Comparison of ENCODE assay signal across 14 cellular contexts in the genomic region with DNA sequence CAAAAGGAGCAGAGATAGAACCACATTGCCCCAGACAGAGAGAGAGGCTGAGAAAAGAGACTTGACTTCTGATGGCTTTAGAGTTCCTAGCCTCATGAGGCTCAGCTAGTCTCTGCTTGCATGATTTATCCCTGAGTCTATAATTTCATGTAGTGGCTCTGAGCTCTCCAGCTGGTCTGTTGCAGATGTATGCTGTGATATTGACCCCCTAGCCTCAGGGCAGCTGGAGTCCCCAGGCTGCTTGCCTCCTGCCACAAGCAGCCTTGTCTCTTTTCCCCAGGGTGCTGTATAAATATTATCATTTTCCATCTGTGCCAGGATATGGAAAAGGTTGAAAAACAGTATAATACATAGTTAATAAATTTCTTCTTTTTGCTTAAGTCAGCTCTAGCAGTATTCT.
DNase-seq lines count a peak whose midpoint lies in the region; ATAC-seq and TF ChIP-seq lines count a peak whose summit lies in the region.
"Had no signal": no experiment of that assay in that cellular context is flagged by ENCODE, and none has a peak within 500 bp of the region (broad histone marks: within the 10 kb centered on the region; RNA-seq: fewer than 3 reads in every experiment).

No MANE protein-coding gene starts in this region.

- TF ChIP-seq RAD21 in IMR-90 (IDR thresholded peaks at IDR 0.05; ENCODE audit: low read length) = no peak

- intact Hi-C loops in IMR-90 (cut with micrococcal nuclease) = loop anchor here (5.0 kb wide), 1 partner anchor 98 kb away; no protein-coding TSS in a partner anchor
- intact Hi-C loops in prostate gland (cut with DNase I) = no loop called here

- H2AFZ ChIP-seq in IMR-90 (replicated peaks; ENCODE audit: low read length, poor library complexity) = no peak overlapping the region

- H3K23ac ChIP-seq in IMR-90 (ENCODE audit: low read depth, low read length) = no peak overlapping the region

- no peak overlapping the region for H4K5ac ChIP-seq in IMR-90 (ENCODE audit: low read depth, low read length)

- POLR2A ChIA-PET in IMR-90 (lab: Charles Lee; ENCODE audit: unreplicated experiment) = no interaction called here

- ATAC-seq in IMR-90 (ENCODE audit: low read depth) (peak; percentile 17; the same call in 1 of the 2 replicates), HG03354 (IDR thresholded peaks at IDR 0.05; ENCODE audit: poor library complexity, severe bottlenecking, unreplicated experiment) (no peak), HG03457 (IDR thresholded peaks at IDR 0.05; ENCODE audit: unreplicated experiment) (no peak)

- no peak overlapping the region for H2BK15ac ChIP-seq in IMR-90 (ENCODE audit: low read depth, low read length)

- no peak overlapping the region for H4K91ac ChIP-seq in IMR-90 (ENCODE audit: insufficient read depth, low read depth, low read length)

- H3K27me3 ChIP-seq in IMR-90 (ENCODE audit: control insufficient read depth, insufficient read depth, low read length) (no peaks in the 10 kb centered on the region), prostate gland (replicated peaks; ENCODE audit: insufficient read depth) (no peaks in the 10 kb centered on the region)
- H3K27me3 ChIP-seq: BLaER1 had no signal

- no peak overlapping the region for H2BK120ac ChIP-seq in IMR-90 (ENCODE audit: low read depth, low read length)

- no peaks in the 10 kb centered on the region for H3K9me1 ChIP-seq in IMR-90 (ENCODE audit: insufficient read depth, low read length)

- H4K8ac ChIP-seq in IMR-90 (ENCODE audit: low read depth in 2 of 2, low read length in 2 of 2) = no peak overlapping the region

- H3K27ac ChIP-seq in IMR-90 (ENCODE audit: insufficient read depth, low read length) (no peak overlapping the region), prostate gland (no peak overlapping the region)
- H3K27ac ChIP-seq: BLaER1 had no signal

- H3K36me3 ChIP-seq in IMR-90 (ENCODE audit: control insufficient read depth, insufficient read depth, low read length) = no peaks in the 10 kb centered on the region
- no peaks in the 10 kb centered on the region for H3K36me3 ChIP-seq in prostate gland
- H3K36me3 ChIP-seq: BLaER1 had no signal

- no peak overlapping the region for H2AK5ac ChIP-seq in IMR-90 (ENCODE audit: low read depth, low read length)

- H3K4me2 ChIP-seq in IMR-90 (ENCODE audit: low read depth, low read length) = no peak overlapping the region
- H3K4me2 ChIP-seq: BLaER1 had no signal

- H2BK5ac ChIP-seq in IMR-90 (ENCODE audit: low read depth, low read length, poor library complexity, severe bottlenecking) = no peak overlapping the region

- CTCF ChIA-PET in IMR-90 (lab: Yijun Ruan, JAX) = interaction anchor here (0.6 to 0.7 kb wide), 2 partner anchors 28 to 134 kb away, joined by 3 to 4 read pairs; no protein-coding TSS in a partner anchor

- no peak overlapping the region for H2AK9ac ChIP-seq in IMR-90 (replicated peaks; ENCODE audit: low read depth, low read length, poor library complexity)

- H3K4me3 ChIP-seq in IMR-90 (ENCODE audit: insufficient read depth, low read depth, low read length) (no peak overlapping the region), prostate gland (no peak overlapping the region)
- H3K4me3 ChIP-seq: BLaER1 had no signal

- TF ChIP-seq POLR2A in IMR-90 (IDR thresholded peaks at IDR 0.05; ENCODE audit: low read depth, low read length) (no peak), prostate gland (IDR thresholded peaks at IDR 0.05) (no peak)

- H3K56ac ChIP-seq in IMR-90 (ENCODE audit: extremely low read depth, insufficient read depth, low read length) = no peak overlapping the region

- no peaks in the 10 kb centered on the region for H4K20me1 ChIP-seq in IMR-90 (ENCODE audit: insufficient read depth, low read length)
- H4K20me1 ChIP-seq: BLaER1 had no signal

- no peak overlapping the region; the same call in 1 of the 2 replicates for H2BK20ac ChIP-seq in IMR-90 (ENCODE audit: low read depth, low read length)

- TF ChIP-seq CTCF in IMR-90 (conservative IDR thresholded peaks at IDR 0.05; ENCODE audit: low read depth, low read length) (no peak), prostate gland (IDR thresholded peaks at IDR 0.05) (no peak)

- H3K9ac ChIP-seq in IMR-90 (ENCODE audit: low read depth, low read length) = no peak overlapping the region
- H3K9ac ChIP-seq: BLaER1 had no signal

- DNase-seq in IMR-90 = no peak
- DNase-seq in NCI-H146 treated with DMSO at 0.1 percent for 48 hours (lab: John Stamatoyannopoulos, UW; ENCODE audit: unreplicated experiment) = peak; percentile 84
- DNase-seq in SK-N-DZ (ENCODE audit: low spot score) = peak; percentile 64
- peak; percentile 29 for DNase-seq in retina
- no peak for DNase-seq in prostate gland (ENCODE audit: low spot score)
- DNase-seq: DMS153, EL, HFFc6, Karpas-422, NCI-H1436, NCI-H510A had no signal

- H3K9me3 ChIP-seq in IMR-90 (ENCODE audit: control insufficient read depth, insufficient read depth, low read length) = no peaks in the 10 kb centered on the region
- H3K9me3 ChIP-seq in prostate gland = no peaks in the 10 kb centered on the region
- H3K9me3 ChIP-seq: BLaER1 had no signal

- dilution Hi-C loops in IMR-90 (cut with HindIII; ENCODE audit: low sequenced_read_pairs, unreplicated experiment) = no loop called here

- H3K18ac ChIP-seq in IMR-90 (ENCODE audit: low read depth, low read length) = no peak overlapping the region

- H3K14ac ChIP-seq in IMR-90 (replicated peaks; ENCODE audit: low read depth, low read length) = no peak overlapping the region

- H3K79me1 ChIP-seq in IMR-90 (ENCODE audit: low read depth in 1 of 2, low read length in 2 of 2) = no peaks in the 10 kb centered on the region

- H3K4me1 ChIP-seq in IMR-90 (ENCODE audit: control insufficient read depth, insufficient read depth, low read length) = peaks cover 3% of the 10 kb centered on the region; the same call in 1 of the 2 replicates
- H3K4me1 ChIP-seq in prostate gland (replicated peaks) = no peaks in the 10 kb centered on the region
- H3K4me1 ChIP-seq: BLaER1 had no signal

- in situ Hi-C loops in IMR-90 (cut with MboI; ENCODE audit: low sequenced_read_pairs) = no loop called here

- no peak overlapping the region for H3K4ac ChIP-seq in IMR-90 (ENCODE audit: low read depth, low read length)

- no TSS peak for BruUV-seq in IMR-90 (replicated peaks; lab: Mats Ljungman, UMichigan)

TF ChIP-seq in IMR-90, 13 proteins besides CTCF, POLR2A, EP300 and RAD21:
- TF ChIP-seq SMC3 (IDR thresholded peaks at IDR 0.05; ENCODE audit: low read depth, low read length) (no peak), CEBPB (IDR thresholded peaks at IDR 0.05; ENCODE audit: low read depth, low read length) (no peak), FOS (IDR thresholded peaks at IDR 0.05; ENCODE audit: low read depth, low read length) (no peak), MXI1 (IDR thresholded peaks at IDR 0.05; ENCODE audit: borderline replicate concordance, low read depth, low read length) (no peak), RCOR1 (IDR thresholded peaks at IDR 0.05; ENCODE audit: insufficient replicate concordance, low read length) (no peak), NFE2L2 (IDR thresholded peaks at IDR 0.05; ENCODE audit: low read depth, low read length) (no peak)
- TF ChIP-seq, protein P1, sequence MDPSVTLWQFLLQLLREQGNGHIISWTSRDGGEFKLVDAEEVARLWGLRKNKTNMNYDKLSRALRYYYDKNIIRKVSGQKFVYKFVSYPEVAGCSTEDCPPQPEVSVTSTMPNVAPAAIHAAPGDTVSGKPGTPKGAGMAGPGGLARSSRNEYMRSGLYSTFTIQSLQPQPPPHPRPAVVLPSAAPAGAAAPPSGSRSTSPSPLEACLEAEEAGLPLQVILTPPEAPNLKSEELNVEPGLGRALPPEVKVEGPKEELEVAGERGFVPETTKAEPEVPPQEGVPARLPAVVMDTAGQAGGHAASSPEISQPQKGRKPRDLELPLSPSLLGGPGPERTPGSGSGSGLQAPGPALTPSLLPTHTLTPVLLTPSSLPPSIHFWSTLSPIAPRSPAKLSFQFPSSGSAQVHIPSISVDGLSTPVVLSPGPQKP (IDR thresholded peaks at IDR 0.05; ENCODE audit: borderline replicate concordance, low read depth, low read length) = no peak

Comparison
In these comparisons a context has a peak if more than half of its experiments do, and no peak if none do; other contexts are left out.
1. DNase-seq: peak in NCI-H146 treated with DMSO at 0.1 percent for 48 hours (single experiment), SK-N-DZ (single experiment) and retina (single experiment); none in IMR-90 (single experiment) and prostate gland (single experiment).